11 cellular contexts compared by ENCODE assay signal in the genomic region with DNA sequence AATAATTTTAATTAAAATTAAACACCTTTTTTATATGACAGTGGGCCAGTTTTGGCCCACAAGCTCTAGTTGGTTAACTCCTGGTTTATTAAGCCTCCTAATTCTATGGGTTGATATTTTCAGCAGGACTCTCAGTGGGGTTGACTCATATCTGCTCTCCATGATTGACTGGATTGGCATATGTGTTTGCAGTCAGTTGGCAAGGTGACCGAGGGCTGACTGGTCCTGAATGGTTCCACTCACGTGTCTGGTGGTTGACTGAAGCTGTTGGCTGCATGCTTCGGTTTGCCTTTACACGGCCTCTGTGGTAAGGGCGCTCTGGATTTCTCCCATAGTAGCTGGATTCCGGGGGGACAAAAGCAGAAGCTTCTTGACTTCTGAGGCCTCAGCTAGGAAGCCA.
DNase-seq lines count a peak whose midpoint lies in the region; ATAC-seq lines count a peak whose summit lies in the region.
"Had no signal": no experiment of that assay in that cellular context is flagged by ENCODE, and none has a peak within 500 bp of the region (broad histone marks: within the 10 kb centered on the region; RNA-seq: fewer than 3 reads in every experiment).

No MANE protein-coding gene starts in this region.

- H3K36me3 Mint-ChIP-seq in immature natural killer cell, result no peaks in the 10 kb centered on the region
- H3K36me3 Mint-ChIP-seq: neural progenitor cell had no signal

- H3K27me3 Mint-ChIP-seq in immature natural killer cell (ENCODE audit: low read depth in 3 of 3), result peaks cover 0 to 3% (median 0%) of the 10 kb centered on the region in 3 donors
- H3K27me3 Mint-ChIP-seq: CD4-positive, alpha-beta T cell had no signal

- peak in 2 of 3 donors; percentile 31 to 38 for DNase-seq in stimulated activated CD4-positive, alpha-beta T cell treated with anti-CD3 and anti-CD28 coated beads, Interleukin-12 subunit alpha, Interleukin-12 subunit beta, amount 100 ng/mL, for 48 hours (ENCODE audit: low read depth in 2 of 3, low spot score in 1 of 3)
- no peak for DNase-seq in stimulated activated CD4-positive, alpha-beta T cell treated with anti-CD3 and anti-CD28 coated beads, Interleukin-4, amount 100 ng/mL, for 1 hour
- peak; percentile 49 to 60 for DNase-seq in activated CD4-positive, alpha-beta T cell treated with anti-CD3 and anti-CD28 coated beads, Interleukin-2, amount 50 U/mL, for 48 hours
- DNase-seq in stromal cell of bone marrow (ENCODE audit: low read depth) (peak; percentile 35), immature natural killer cell (no peak), NCI-H1092 (lab: John Stamatoyannopoulos, UW) (no peak), NCI-H226 (no peak)
- DNase-seq: CD4-positive, alpha-beta T cell; NCI-H526 treated with DMSO at 0.1 percent for 48 hours had no signal

- H3K9me3 Mint-ChIP-seq in immature natural killer cell, result no peaks in the 10 kb centered on the region

- H3K27ac Mint-ChIP-seq in immature natural killer cell, result no peak overlapping the region
- H3K27ac Mint-ChIP-seq: CD4-positive, alpha-beta T cell; neural progenitor cell had no signal

- peak; percentile 66 for ATAC-seq in HG03025 (IDR thresholded peaks at IDR 0.05; ENCODE audit: low FRiP score, unreplicated experiment)

- no peaks in the 10 kb centered on the region for H3K4me1 Mint-ChIP-seq in immature natural killer cell
- H3K4me1 Mint-ChIP-seq: neural progenitor cell had no signal

- no peak overlapping the region for H3K4me3 Mint-ChIP-seq in immature natural killer cell
- H3K4me3 Mint-ChIP-seq: CD4-positive, alpha-beta T cell; neural progenitor cell had no signal

Comparison
In these comparisons a context has a peak if more than half of its experiments do, and no peak if none do; other contexts are left out.
1. DNase-seq: peak in stimulated activated CD4-positive, alpha-beta T cell treated with anti-CD3 and anti-CD28 coated beads, Interleukin-12 subunit alpha, Interleukin-12 subunit beta, amount 100 ng/mL, for 48 hours (2 of 3), activated CD4-positive, alpha-beta T cell treated with anti-CD3 and anti-CD28 coated beads, Interleukin-2, amount 50 U/mL, for 48 hours (2 of 2) and stromal cell of bone marrow (single experiment); none in stimulated activated CD4-positive, alpha-beta T cell treated with anti-CD3 and anti-CD28 coated beads, Interleukin-4, amount 100 ng/mL, for 1 hour (single experiment), immature natural killer cell (0 of 3), NCI-H1092 (single experiment) and NCI-H226 (single experiment).